1 cellular context compared by ENCODE assay signal in the genomic region with DNA sequence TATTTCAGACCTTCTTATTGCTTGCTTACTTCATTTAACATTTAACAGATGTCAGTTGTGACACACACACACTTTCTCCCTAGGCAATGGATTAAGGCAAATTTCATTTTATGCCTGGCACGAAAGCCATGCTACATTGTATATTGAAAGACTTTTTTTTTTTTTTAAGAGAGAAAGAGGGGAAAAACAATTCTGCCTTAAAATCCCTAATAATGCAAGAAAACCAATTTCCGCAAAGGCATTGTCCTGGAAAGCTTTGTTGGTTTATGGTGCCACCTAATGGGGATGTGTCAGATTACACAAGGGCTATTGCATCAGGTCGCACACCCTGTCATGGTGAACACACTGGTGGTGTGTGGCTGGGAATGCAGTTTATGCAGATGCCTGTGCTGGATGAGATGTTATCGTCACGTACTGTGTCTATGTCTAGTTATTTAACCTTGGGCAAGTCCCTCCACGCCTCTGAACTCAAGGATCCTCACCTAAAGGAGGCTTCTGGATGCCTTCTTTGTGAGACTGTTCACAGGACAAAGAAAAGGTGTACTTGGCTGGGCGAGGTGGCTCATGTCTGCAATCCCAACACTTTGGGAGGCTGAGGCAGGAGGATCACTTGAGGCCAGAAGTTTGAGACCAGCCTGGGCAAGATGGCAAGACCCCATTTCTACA.
TF ChIP-seq lines count a peak whose summit lies in the region.

No MANE protein-coding gene starts in this region.

TF ChIP-seq in K562, 482 proteins besides CTCF, POLR2A, EP300 and RAD21 (continued from another document):
- TF ChIP-seq, protein P1, sequence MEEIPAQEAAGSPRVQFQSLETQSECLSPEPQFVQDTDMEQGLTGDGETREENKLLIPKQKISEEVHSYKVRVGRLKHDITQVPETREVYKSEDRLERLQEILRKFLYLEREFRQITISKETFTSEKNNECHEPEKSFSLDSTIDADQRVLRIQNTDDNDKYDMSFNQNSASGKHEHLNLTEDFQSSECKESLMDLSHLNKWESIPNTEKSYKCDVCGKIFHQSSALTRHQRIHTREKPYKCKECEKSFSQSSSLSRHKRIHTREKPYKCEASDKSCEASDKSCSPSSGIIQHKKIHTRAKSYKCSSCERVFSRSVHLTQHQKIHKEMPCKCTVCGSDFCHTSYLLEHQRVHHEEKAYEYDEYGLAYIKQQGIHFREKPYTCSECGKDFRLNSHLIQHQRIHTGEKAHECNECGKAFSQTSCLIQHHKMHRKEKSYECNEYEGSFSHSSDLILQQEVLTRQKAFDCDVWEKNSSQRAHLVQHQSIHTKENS (CRISPR knock-in tag; IDR thresholded peaks at IDR 0.05): no peak
- TF ChIP-seq, protein P2, sequence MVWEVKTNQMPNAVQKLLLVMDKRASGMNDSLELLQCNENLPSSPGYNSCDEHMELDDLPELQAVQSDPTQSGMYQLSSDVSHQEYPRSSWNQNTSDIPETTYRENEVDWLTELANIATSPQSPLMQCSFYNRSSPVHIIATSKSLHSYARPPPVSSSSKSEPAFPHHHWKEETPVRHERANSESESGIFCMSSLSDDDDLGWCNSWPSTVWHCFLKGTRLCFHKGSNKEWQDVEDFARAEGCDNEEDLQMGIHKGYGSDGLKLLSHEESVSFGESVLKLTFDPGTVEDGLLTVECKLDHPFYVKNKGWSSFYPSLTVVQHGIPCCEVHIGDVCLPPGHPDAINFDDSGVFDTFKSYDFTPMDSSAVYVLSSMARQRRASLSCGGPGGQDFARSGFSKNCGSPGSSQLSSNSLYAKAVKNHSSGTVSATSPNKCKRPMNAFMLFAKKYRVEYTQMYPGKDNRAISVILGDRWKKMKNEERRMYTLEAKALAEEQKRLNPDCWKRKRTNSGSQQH (CRISPR knock-in tag; IDR thresholded peaks at IDR 0.05): no peak
- TF ChIP-seq ZNF3 (CRISPR knock-in tag; IDR thresholded peaks at IDR 0.05): no peak
- TF ChIP-seq ZFPM2 (CRISPR knock-in tag; IDR thresholded peaks at IDR 0.05): no peak
- no peak for TF ChIP-seq PURB (CRISPR knock-in tag; IDR thresholded peaks at IDR 0.05; ENCODE audit: low read depth)
- no peak for TF ChIP-seq TRIM28 (IDR thresholded peaks at IDR 0.05)
- TF ChIP-seq, protein P3, sequence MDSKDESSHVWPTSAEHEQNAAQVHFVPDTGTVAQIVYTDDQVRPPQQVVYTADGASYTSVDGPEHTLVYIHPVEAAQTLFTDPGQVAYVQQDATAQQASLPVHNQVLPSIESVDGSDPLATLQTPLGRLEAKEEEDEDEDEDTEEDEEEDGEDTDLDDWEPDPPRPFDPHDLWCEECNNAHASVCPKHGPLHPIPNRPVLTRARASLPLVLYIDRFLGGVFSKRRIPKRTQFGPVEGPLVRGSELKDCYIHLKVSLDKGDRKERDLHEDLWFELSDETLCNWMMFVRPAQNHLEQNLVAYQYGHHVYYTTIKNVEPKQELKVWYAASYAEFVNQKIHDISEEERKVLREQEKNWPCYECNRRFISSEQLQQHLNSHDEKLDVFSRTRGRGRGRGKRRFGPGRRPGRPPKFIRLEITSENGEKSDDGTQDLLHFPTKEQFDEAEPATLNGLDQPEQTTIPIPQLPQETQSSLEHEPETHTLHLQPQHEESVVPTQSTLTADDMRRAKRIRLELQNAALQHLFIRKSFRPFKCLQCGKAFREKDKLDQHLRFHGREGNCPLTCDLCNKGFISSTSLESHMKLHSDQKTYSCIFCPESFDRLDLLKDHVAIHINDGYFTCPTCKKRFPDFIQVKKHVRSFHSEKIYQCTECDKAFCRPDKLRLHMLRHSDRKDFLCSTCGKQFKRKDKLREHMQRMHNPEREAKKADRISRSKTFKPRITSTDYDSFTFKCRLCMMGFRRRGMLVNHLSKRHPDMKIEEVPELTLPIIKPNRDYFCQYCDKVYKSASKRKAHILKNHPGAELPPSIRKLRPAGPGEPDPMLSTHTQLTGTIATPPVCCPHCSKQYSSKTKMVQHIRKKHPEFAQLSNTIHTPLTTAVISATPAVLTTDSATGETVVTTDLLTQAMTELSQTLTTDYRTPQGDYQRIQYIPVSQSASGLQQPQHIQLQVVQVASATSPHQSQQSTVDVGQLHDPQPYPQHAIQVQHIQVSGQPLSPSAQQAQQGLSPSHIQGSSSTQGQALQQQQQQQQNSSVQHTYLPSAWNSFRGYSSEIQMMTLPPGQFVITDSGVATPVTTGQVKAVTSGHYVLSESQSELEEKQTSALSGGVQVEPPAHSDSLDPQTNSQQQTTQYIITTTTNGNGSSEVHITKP (IDR thresholded peaks at IDR 0.05; ENCODE audit: partially characterized antibody): no peak
